Comparison of ENCODE assay signal across 12 cellular contexts in genomic region chr1:240093120-240093961, GRCh38. TPM values are rescaled to one million over a fixed set of nuclear protein-coding genes. Genes with fewer than 3 reads are reported as not detected.
DNase-seq lines count a peak whose midpoint lies in the region; ATAC-seq, FAIRE-seq and TF ChIP-seq lines count a peak whose summit lies in the region.
"Had no signal": no experiment of that assay in that cellular context is flagged by ENCODE, and none has a peak within 500 bp of the region (broad histone marks: within the 10 kb centered on the region; RNA-seq: fewer than 3 reads in every experiment).

No MANE protein-coding gene starts in this region.

- H3K9me3 Mint-ChIP-seq in astrocyte (ENCODE audit: unreplicated experiment) = no peaks in the 10 kb centered on the region
- H3K9me3 Mint-ChIP-seq: activated naive CD4-positive, alpha-beta T cell treated with anti-CD3 and anti-CD28 coated beads, Interleukin-2, amount 50 U/mL, for 24 hours had no signal

- DNase-seq in NCI-H345 (lab: John Stamatoyannopoulos, UW) = peak; percentile 59
- no peak for DNase-seq in NCI-H345 treated with DMSO at 0.1 percent for 48 hours (lab: John Stamatoyannopoulos, UW; ENCODE audit: unreplicated experiment)
- DNase-seq in astrocyte (ENCODE audit: low read depth) = no peak
- peak; percentile 54 for DNase-seq in iPS-NIHi11 (ENCODE audit: low spot score)
- DNase-seq in T-helper 17 cell = no peak
- DNase-seq: NCI-H526 treated with DMSO at 0.1 percent for 48 hours had no signal

- H3K36me3 ChIP-seq in astrocyte (ENCODE audit: insufficient read depth, low read length) = no peaks in the 10 kb centered on the region
- H3K36me3 ChIP-seq: BLaER1 had no signal

- no peaks in the 10 kb centered on the region for H3K27me3 ChIP-seq in astrocyte (ENCODE audit: insufficient read depth, low read length)
- H3K27me3 ChIP-seq: BLaER1 had no signal

- peaks cover 11% of the 10 kb centered on the region for H3K27me3 Mint-ChIP-seq in astrocyte (ENCODE audit: low read depth, unreplicated experiment)
- peaks cover 42% of the 10 kb centered on the region for H3K27me3 Mint-ChIP-seq in T-helper 17 cell

- H3K4me1 Mint-ChIP-seq in astrocyte (ENCODE audit: low read depth, unreplicated experiment) = peaks cover 6% of the 10 kb centered on the region
- peaks cover 3% of the 10 kb centered on the region for H3K4me1 Mint-ChIP-seq in T-helper 17 cell

- no peaks in the 10 kb centered on the region for H4K20me1 ChIP-seq in astrocyte (ENCODE audit: insufficient read depth, low read length)
- H4K20me1 ChIP-seq: BLaER1 had no signal

- H3K27ac ChIP-seq in astrocyte (ENCODE audit: low read depth, low read length) = peak overlapping the region; percentile 57
- peak overlapping the region; percentile 50 for H3K27ac ChIP-seq in temporal lobe (ENCODE audit: low read depth, low read length)
- H3K27ac ChIP-seq: BLaER1 had no signal

- peak overlapping the region; percentile 87 for H2AFZ ChIP-seq in astrocyte (ENCODE audit: low read depth, low read length)

- peaks cover 31% of the 10 kb centered on the region for H3K79me2 ChIP-seq in astrocyte (ENCODE audit: insufficient read depth, low read length)

- H3K9me3 ChIP-seq in astrocyte (ENCODE audit: insufficient read depth, low read depth, low read length) = no peaks in the 10 kb centered on the region
- H3K9me3 ChIP-seq in T-helper 17 cell (ENCODE audit: control insufficient read depth, low read length, poor library complexity, severe bottlenecking) = no peaks in the 10 kb centered on the region

- no peak for FAIRE-seq in astrocyte (lab: Jason Lieb, UNC)

- H3K36me3 Mint-ChIP-seq in astrocyte (ENCODE audit: low read depth, unreplicated experiment) (no peaks in the 10 kb centered on the region), T-helper 17 cell (ENCODE audit: low read depth) (no peaks in the 10 kb centered on the region)
- H3K36me3 Mint-ChIP-seq: activated naive CD4-positive, alpha-beta T cell treated with anti-CD3 and anti-CD28 coated beads, Interleukin-2, amount 50 U/mL, for 24 hours had no signal

- H3K4me3 Mint-ChIP-seq in astrocyte (ENCODE audit: unreplicated experiment) = peak overlapping the region; percentile 81
- H3K4me3 Mint-ChIP-seq in T-helper 17 cell = no peak overlapping the region
- H3K4me3 Mint-ChIP-seq: activated naive CD4-positive, alpha-beta T cell treated with anti-CD3 and anti-CD28 coated beads, Interleukin-2, amount 50 U/mL, for 24 hours had no signal

- no peak for TF ChIP-seq CTCF in astrocyte (IDR thresholded peaks at IDR 0.05; ENCODE audit: insufficient read depth, low read depth, low read length)

- peak overlapping the region; percentile 83 for H3K9ac ChIP-seq in astrocyte (ENCODE audit: low read length)
- H3K9ac ChIP-seq: BLaER1 had no signal

- H3K4me3 ChIP-seq in astrocyte (ENCODE audit: insufficient read depth, low read depth, low read length) = peak overlapping the region; percentile 78

- peak overlapping the region; percentile 97 for H3K4me2 ChIP-seq in astrocyte (ENCODE audit: low read length)

- H3K27ac Mint-ChIP-seq in astrocyte (ENCODE audit: unreplicated experiment) (no peak overlapping the region), T-helper 17 cell (no peak overlapping the region)
- H3K27ac Mint-ChIP-seq: activated naive CD4-positive, alpha-beta T cell treated with anti-CD3 and anti-CD28 coated beads, Interleukin-2, amount 50 U/mL, for 24 hours had no signal

- ATAC-seq in GM18861 (IDR thresholded peaks at IDR 0.05; ENCODE audit: unreplicated experiment) (no peak), GM18502 (IDR thresholded peaks at IDR 0.05; ENCODE audit: poor library complexity, unreplicated experiment) (no peak), T-helper 17 cell (no peak)

- H3K4me1 ChIP-seq in astrocyte (ENCODE audit: insufficient read depth, low read length) = peaks cover 16% of the 10 kb centered on the region
- H3K4me1 ChIP-seq: BLaER1 had no signal

RNA-seq across cellular contexts. Expression of gene FMN2, which starts 1.7 kb away (rescaled TPM):
- total RNA-seq in astrocyte = 2.1 and 2.4 TPM in 2 replicates
- 64.4 TPM for total RNA-seq in temporal lobe
- not detected for total RNA-seq in T-helper 17 cell
- total RNA-seq: pulmonary artery endothelial cell had no signal

Comparison
In these comparisons a context has a peak if more than half of its experiments do, and no peak if none do; other contexts are left out.
1. DNase-seq: peak in NCI-H345 (single experiment) and iPS-NIHi11 (single experiment); none in NCI-H345 treated with DMSO at 0.1 percent for 48 hours (single experiment), astrocyte (single experiment) and T-helper 17 cell (0 of 3).
2. RNA of gene FMN2, which starts 1.7 kb away (total RNA-seq): 64.4 TPM in temporal lobe (single experiment); 2.1 to 2.4 TPM in astrocyte and not detected in T-helper 17 cell; every median in the first group is over 10 times any median in the second.